ENCODE assay signal across 21 cellular contexts in the genomic region with DNA sequence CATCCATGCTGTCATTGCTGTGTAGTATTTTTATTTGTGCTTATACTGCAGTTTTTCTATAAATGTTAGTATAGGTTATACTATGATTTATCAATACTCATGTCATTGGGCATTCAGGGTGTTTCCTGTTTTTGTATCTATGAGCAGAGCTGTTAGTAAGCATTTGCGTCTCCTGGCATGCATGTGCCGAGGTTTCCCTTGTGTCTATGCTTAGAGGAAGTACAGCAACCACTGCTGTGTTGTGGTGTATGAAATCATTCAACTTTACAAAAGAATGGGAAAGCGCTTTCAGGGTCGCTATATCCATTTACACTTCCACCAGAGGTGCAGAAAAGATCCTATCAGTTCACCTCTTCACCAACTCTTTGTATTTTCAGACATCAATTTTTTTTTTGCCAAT.
"Had no signal": no experiment of that assay in that cellular context is flagged by ENCODE, and none has a peak within 500 bp of the region (broad histone marks: within the 10 kb centered on the region; RNA-seq: fewer than 3 reads in every experiment).

No MANE protein-coding gene starts in this region.

- ATAC-seq: activated CD8-positive, alpha-beta memory T cell treated with anti-CD3 and anti-CD28 coated beads, Interleukin-2, amount 10 ng/mL, durations not matched to agents 7 days and 5 days; activated CD8-positive, alpha-beta T cell treated with anti-CD3 and anti-CD28 coated beads for 36 hours; activated naive CD8-positive, alpha-beta T cell treated with anti-CD3 and anti-CD28 coated beads, Interleukin-2, amount 50 U/mL, for 24 hours; gastrocnemius medialis; natural killer cell; stimulated activated naive CD8-positive, alpha-beta T cell treated with anti-CD3 and anti-CD28 coated beads, Interleukin-15, Interleukin-2, amounts not matched to agents 100 U/mL and 50 U/mL, for 24 hours had no signal

- H3K36me3 ChIP-seq: esophagus squamous epithelium, gastrocnemius medialis, spleen, upper lobe of left lung had no signal

- H3K4me1 ChIP-seq: esophagus squamous epithelium, gastrocnemius medialis, spleen, upper lobe of left lung had no signal

- H3K27me3 ChIP-seq: esophagus squamous epithelium, gastrocnemius medialis, upper lobe of left lung had no signal

- DNase-seq: activated CD4-positive, alpha-beta T cell treated with anti-CD3 and anti-CD28 coated beads, Interleukin-2, amount 10 ng/mL, durations not matched to agents 7 days and 5 days; activated CD8-positive, alpha-beta memory T cell treated with anti-CD3 and anti-CD28 coated beads, Interleukin-2, amount 10 ng/mL, durations not matched to agents 7 days and 5 days; activated CD8-positive, alpha-beta T cell treated with anti-CD3 and anti-CD28 coated beads for 36 hours; activated effector memory CD4-positive, alpha-beta T cell treated with anti-CD3 and anti-CD28 coated beads, Interleukin-2, amount 50 U/mL, for 16 hours; activated naive CD4-positive, alpha-beta T cell treated with anti-CD3 and anti-CD28 coated beads, Interleukin-2, amount 10 ng/mL, durations not matched to agents 7 days and 5 days; activated naive CD8-positive, alpha-beta T cell treated with anti-CD3 and anti-CD28 coated beads, Interleukin-2, amount 50 U/mL, for 24 hours; activated T-cell treated with anti-CD3 and anti-CD28 coated beads for 4 hours; cerebellar nuclear complex; esophagus squamous epithelium; gastrocnemius medialis; hypothalamus; midbrain; natural killer cell; retina; spleen; stimulated activated CD4-positive, alpha-beta T cell treated with anti-CD3 and anti-CD28 coated beads, Interleukin-4, amount 100 ng/mL, for 24 hours; stimulated activated naive CD8-positive, alpha-beta T cell treated with anti-CD3 and anti-CD28 coated beads, Interleukin-15, Interleukin-2, amounts not matched to agents 100 U/mL and 50 U/mL, for 24 hours; T-helper 9 cell; upper lobe of left lung had no signal

- H3K27ac ChIP-seq: coronary artery, esophagus squamous epithelium, gastrocnemius medialis, spleen, upper lobe of left lung had no signal

- FAIRE-seq: islet of Langerhans had no signal

- H3K4me3 ChIP-seq: coronary artery, esophagus squamous epithelium, gastrocnemius medialis, spleen, upper lobe of left lung had no signal

- H3K9me3 ChIP-seq: esophagus squamous epithelium, gastrocnemius medialis, spleen, upper lobe of left lung had no signal
